8 cellular contexts compared by ENCODE assay signal in genomic region chr1:203628997-203629508, GRCh38. TPM values are rescaled to one million over a fixed set of nuclear protein-coding genes. Genes with fewer than 3 reads are reported as not detected.
DNase-seq lines count a peak whose midpoint lies in the region; ATAC-seq lines count a peak whose summit lies in the region.

No MANE protein-coding gene starts in this region.

- CTCF ChIA-PET in activated CD4-positive, alpha-beta T cell treated with anti-CD3 and anti-CD28 coated beads, Interleukin-2, amount 10 ng/mL, durations not matched to agents 7 days and 5 days (lab: Charles Lee), result interaction anchor here (0.6 to 2.3 kb wide), 7 partner anchors 8 to 118 kb away, joined by 3 to 5 read pairs (median 3); no protein-coding TSS in a partner anchor

- H3K4me1 ChIP-seq in stomach smooth muscle (ENCODE audit: control insufficient read depth, insufficient read depth, low read length), result peaks cover 56% of the 10 kb centered on the region

- no peak for ATAC-seq in HG02763 (IDR thresholded peaks at IDR 0.05; ENCODE audit: unreplicated experiment)

- H3K27me3 ChIP-seq in stomach smooth muscle (ENCODE audit: control insufficient read depth in 1 of 2, insufficient read depth in 2 of 2, low read length in 2 of 2), result no peaks in the 10 kb centered on the region

- peak overlapping the region; percentile 94 to 95 for H3K9ac ChIP-seq in stomach smooth muscle (ENCODE audit: low read length in 2 of 2)

- peak overlapping the region; percentile 91 for H3K27ac ChIP-seq in stomach smooth muscle (ENCODE audit: low read length)

- H3K9me3 ChIP-seq in stomach smooth muscle (ENCODE audit: control insufficient read depth in 2 of 2, low read length in 2 of 2), result no peaks in the 10 kb centered on the region

- POLR2A ChIA-PET in activated CD4-positive, alpha-beta T cell treated with anti-CD3 and anti-CD28 coated beads, Interleukin-2, amount 10 ng/mL, durations not matched to agents 7 days and 5 days (lab: Charles Lee), result interaction anchor here (0.6 kb wide), 1 partner anchor 45 kb away, joined by 3 read pairs; no protein-coding TSS in a partner anchor

- peak overlapping the region; percentile 94 to 100 for H3K4me3 ChIP-seq in stomach smooth muscle (ENCODE audit: low read length in 2 of 2)

- DNase-seq in activated CD4-positive, alpha-beta T cell treated with anti-CD3 and anti-CD28 coated beads, Interleukin-2, amount 10 ng/mL, durations not matched to agents 7 days and 5 days, result peak; percentile 25
- DNase-seq in activated CD4-positive, alpha-beta T cell treated with anti-CD3 and anti-CD28 coated beads for 4 hours, result no peak
- DNase-seq in immature natural killer cell, result peak in 2 of 3 donors; percentile 30 to 31
- DNase-seq in middle frontal gyrus (ENCODE audit: extremely low spot score, low spot score), result no peak
- no peak for DNase-seq in pons (ENCODE audit: low spot score)

- H3K4me3 Mint-ChIP-seq in activated CD4-positive, alpha-beta T cell treated with anti-CD3 and anti-CD28 coated beads, Interleukin-2, amount 10 ng/mL, durations not matched to agents 7 days and 5 days, result peak overlapping the region; percentile 94
- peak overlapping the region; percentile 86 for H3K4me3 Mint-ChIP-seq in activated naive CD8-positive, alpha-beta T cell
- peak overlapping the region; percentile 98 to 100 (median 99) for H3K4me3 Mint-ChIP-seq in immature natural killer cell

- no peaks in the 10 kb centered on the region for H3K9me3 Mint-ChIP-seq in activated CD4-positive, alpha-beta T cell treated with anti-CD3 and anti-CD28 coated beads, Interleukin-2, amount 10 ng/mL, durations not matched to agents 7 days and 5 days
- no peaks in the 10 kb centered on the region for H3K9me3 Mint-ChIP-seq in activated naive CD8-positive, alpha-beta T cell (ENCODE audit: low read depth)
- H3K9me3 Mint-ChIP-seq in immature natural killer cell, result no peaks in the 10 kb centered on the region

- H3K27ac Mint-ChIP-seq in activated CD4-positive, alpha-beta T cell treated with anti-CD3 and anti-CD28 coated beads, Interleukin-2, amount 10 ng/mL, durations not matched to agents 7 days and 5 days, result peak overlapping the region; percentile 89
- peak overlapping the region; percentile 81 for H3K27ac Mint-ChIP-seq in activated naive CD8-positive, alpha-beta T cell
- peak overlapping the region; percentile 73 to 97 (median 91) for H3K27ac Mint-ChIP-seq in immature natural killer cell

- peaks cover 44% of the 10 kb centered on the region for H3K36me3 Mint-ChIP-seq in activated CD4-positive, alpha-beta T cell treated with anti-CD3 and anti-CD28 coated beads, Interleukin-2, amount 10 ng/mL, durations not matched to agents 7 days and 5 days (ENCODE audit: low read depth)
- peaks cover 3% of the 10 kb centered on the region for H3K36me3 Mint-ChIP-seq in activated naive CD8-positive, alpha-beta T cell
- H3K36me3 Mint-ChIP-seq in immature natural killer cell, result peaks cover 5 to 16% (median 9%) of the 10 kb centered on the region in 3 donors

- H3K36me3 ChIP-seq in stomach smooth muscle (ENCODE audit: control insufficient read depth in 2 of 2, insufficient read depth in 2 of 2, low read length in 2 of 2), result peaks cover 2 to 8% of the 10 kb centered on the region in 2 donors

- H3K4me1 Mint-ChIP-seq in activated CD4-positive, alpha-beta T cell treated with anti-CD3 and anti-CD28 coated beads, Interleukin-2, amount 10 ng/mL, durations not matched to agents 7 days and 5 days, result peaks cover 59% of the 10 kb centered on the region
- H3K4me1 Mint-ChIP-seq in activated naive CD8-positive, alpha-beta T cell (ENCODE audit: low read depth), result peaks cover 61% of the 10 kb centered on the region
- peaks cover 59 to 79% of the 10 kb centered on the region in 2 donors for H3K4me1 Mint-ChIP-seq in immature natural killer cell

- no peaks in the 10 kb centered on the region for H3K27me3 Mint-ChIP-seq in activated CD4-positive, alpha-beta T cell treated with anti-CD3 and anti-CD28 coated beads, Interleukin-2, amount 10 ng/mL, durations not matched to agents 7 days and 5 days
- no peaks in the 10 kb centered on the region for H3K27me3 Mint-ChIP-seq in activated naive CD8-positive, alpha-beta T cell
- H3K27me3 Mint-ChIP-seq in immature natural killer cell (ENCODE audit: low read depth in 3 of 3), result peaks cover 4 to 25% (median 24%) of the 10 kb centered on the region in 3 donors

RNA-seq across cellular contexts. Expression of gene ATP2B4, which starts 2.4 kb away (rescaled TPM):
- 10 to 100 TPM; 77.8 to 82.4 TPM for total RNA-seq in activated CD4-positive, alpha-beta T cell treated with anti-CD3 and anti-CD28 coated beads, Interleukin-2, amount 10 ng/mL, durations not matched to agents 7 days and 5 days
- 10 to 100 TPM; 24.5 to 63.1 (median 36.8) TPM for polyA plus RNA-seq in immature natural killer cell

Comparison
In these comparisons a context has a peak if more than half of its experiments do, and no peak if none do; other contexts are left out.
1. DNase-seq: peak in activated CD4-positive, alpha-beta T cell treated with anti-CD3 and anti-CD28 coated beads, Interleukin-2, amount 10 ng/mL, durations not matched to agents 7 days and 5 days (single experiment) and immature natural killer cell (2 of 3); none in activated CD4-positive, alpha-beta T cell treated with anti-CD3 and anti-CD28 coated beads for 4 hours (0 of 2), middle frontal gyrus (single experiment) and pons (single experiment).
2. Peak in every context shown above with its lines, with median percentiles within 50 percentile points of each other: H3K27ac Mint-ChIP-seq and H3K4me3 Mint-ChIP-seq.